1 cellular context compared by ENCODE assay signal in genomic region chr2:58064136-58064535, GRCh38.
TF ChIP-seq lines count a peak whose summit lies in the region.

No MANE protein-coding gene starts in this region.

TF ChIP-seq in IMR-90, 13 proteins besides CTCF, POLR2A, EP300 and RAD21 (continued from another document):
- TF ChIP-seq USF2 (IDR thresholded peaks at IDR 0.05; ENCODE audit: low read depth, low read length): no peak
- no peak for TF ChIP-seq RCOR1 (IDR thresholded peaks at IDR 0.05; ENCODE audit: insufficient replicate concordance, low read length)
- no peak for TF ChIP-seq SMC3 (IDR thresholded peaks at IDR 0.05; ENCODE audit: low read depth, low read length)
